In genomic region chr17:65918450-65918849, GRCh38 we compare ENCODE assay signal across 30 cellular contexts.
A peak's percentile ranks its signal among the peaks of the same experiment; 100 is the strongest.
DNase-seq lines count a peak whose midpoint lies in the region; ATAC-seq and TF ChIP-seq lines count a peak whose summit lies in the region.
"Had no signal": no experiment of that assay in that cellular context is flagged by ENCODE, and none has a peak within 500 bp of the region (broad histone marks: within the 10 kb centered on the region; RNA-seq: fewer than 3 reads in every experiment).

No MANE protein-coding gene starts in this region.

- TF ChIP-seq CTCF in fibroblast of pulmonary artery (IDR thresholded peaks at IDR 0.05; ENCODE audit: low read length, missing control alignments): no peak
- no peak for TF ChIP-seq CTCF in nephron progenitor cell (IDR thresholded peaks at IDR 0.05)
- no peak for TF ChIP-seq CTCF in stomach (IDR thresholded peaks at IDR 0.05)
- TF ChIP-seq CTCF in right lobe of liver (IDR thresholded peaks at IDR 0.05): no peak

- TF ChIP-seq POLR2A in stomach (IDR thresholded peaks at IDR 0.05) (no peak), right lobe of liver (IDR thresholded peaks at IDR 0.05) (no peak)

- H3K27me3 ChIP-seq in stomach (no peaks in the 10 kb centered on the region), right lobe of liver (no peaks in the 10 kb centered on the region)
- H3K27me3 ChIP-seq: body of pancreas, colonic mucosa, Peyer's patch, SJSA1, thyroid gland had no signal

- no peak overlapping the region for H3K4me3 Mint-ChIP-seq in nephron progenitor cell
- H3K4me3 Mint-ChIP-seq: activated CD4-positive, alpha-beta T cell treated with anti-CD3 and anti-CD28 coated beads, Interleukin-2, amount 10 ng/mL, durations not matched to agents 7 days and 5 days; activated naive CD8-positive, alpha-beta T cell treated with anti-CD3 and anti-CD28 coated beads, Interleukin-2, amount 10 ng/mL, durations not matched to agents 7 days and 5 days; activated T-helper 17 cell treated with anti-CD3 and anti-CD28 coated beads, Interleukin-2, amount 50 U/mL, for 72 hours; B cell; HFFc6; stimulated activated memory B cell treated with anti-CD40 and anti-IgM and Interleukin-4, amounts not matched to agents 10 μg/mL and 1 μg/mL and 100 μg/mL, for 72 hours had no signal

- intact Hi-C loops in stomach (cut with DNase I; ENCODE audit: low total_unique reads) (no loop called here), right lobe of liver (cut with DNase I) (no loop called here)

- peaks cover 6% of the 10 kb centered on the region for H3K27me3 Mint-ChIP-seq in nephron progenitor cell (ENCODE audit: low read depth, poor library complexity)
- H3K27me3 Mint-ChIP-seq: activated CD4-positive, alpha-beta T cell treated with anti-CD3 and anti-CD28 coated beads, Interleukin-2, amount 10 ng/mL, durations not matched to agents 7 days and 5 days; activated T-helper 17 cell treated with anti-CD3 and anti-CD28 coated beads, Interleukin-2, amount 50 U/mL, for 72 hours; B cell; stimulated activated memory B cell treated with anti-CD40 and anti-IgM and Interleukin-4, amounts not matched to agents 10 μg/mL and 1 μg/mL and 100 μg/mL, for 72 hours had no signal

- peak overlapping the region in 4 of 5 donors; percentile 3 to 41 (median 16) for H3K27ac ChIP-seq in stomach
- H3K27ac ChIP-seq in right lobe of liver: no peak overlapping the region
- H3K27ac ChIP-seq: colonic mucosa, GM23248, Peyer's patch, SJSA1, thyroid gland, WERI-Rb-1 had no signal

- H3K4me1 ChIP-seq in stomach: peaks cover 0 to 20% (median 8%) of the 10 kb centered on the region in 4 donors
- no peaks in the 10 kb centered on the region for H3K4me1 ChIP-seq in right lobe of liver
- H3K4me1 ChIP-seq: colonic mucosa, Peyer's patch had no signal

- TF ChIP-seq EP300 in stomach (IDR thresholded peaks at IDR 0.05): no peak

- H3K27ac Mint-ChIP-seq in nephron progenitor cell: peak overlapping the region; percentile 81
- H3K27ac Mint-ChIP-seq: activated CD4-positive, alpha-beta T cell treated with anti-CD3 and anti-CD28 coated beads, Interleukin-2, amount 10 ng/mL, durations not matched to agents 7 days and 5 days; activated naive CD8-positive, alpha-beta T cell treated with anti-CD3 and anti-CD28 coated beads, Interleukin-2, amount 10 ng/mL, durations not matched to agents 7 days and 5 days; activated T-helper 17 cell treated with anti-CD3 and anti-CD28 coated beads, Interleukin-2, amount 50 U/mL, for 72 hours; B cell; HFFc6; stimulated activated memory B cell treated with anti-CD40 and anti-IgM and Interleukin-4, amounts not matched to agents 10 μg/mL and 1 μg/mL and 100 μg/mL, for 72 hours had no signal

- H3K9me3 ChIP-seq in stomach (no peaks in the 10 kb centered on the region), right lobe of liver (no peaks in the 10 kb centered on the region)
- H3K9me3 ChIP-seq: body of pancreas, colonic mucosa, Peyer's patch, SJSA1, thyroid gland had no signal

- no peaks in the 10 kb centered on the region for H3K36me3 ChIP-seq in stomach
- no peaks in the 10 kb centered on the region for H3K36me3 ChIP-seq in right lobe of liver
- H3K36me3 ChIP-seq: colonic mucosa, Peyer's patch, SJSA1, thyroid gland, WERI-Rb-1 had no signal

- H3K4me1 Mint-ChIP-seq in nephron progenitor cell: peaks cover 16% of the 10 kb centered on the region

- H3K4me3 ChIP-seq in fibroblast of pulmonary artery (replicated peaks; ENCODE audit: low read depth, low read length) (no peak overlapping the region), stomach (no peak overlapping the region), right lobe of liver (no peak overlapping the region)
- H3K4me3 ChIP-seq: body of pancreas, colonic mucosa, GM23248, K562, Peyer's patch, SJSA1, thyroid gland had no signal

- ATAC-seq in right lobe of liver: no peak
- ATAC-seq: activated T-helper 17 cell treated with anti-CD3 and anti-CD28 coated beads, Interleukin-2, amount 50 U/mL, for 72 hours; body of pancreas; K562; stimulated activated memory B cell treated with anti-CD40 and anti-IgM and Interleukin-4, amounts not matched to agents 10 μg/mL and 1 μg/mL and 100 μg/mL, for 72 hours had no signal

- H3K36me3 Mint-ChIP-seq in nephron progenitor cell (ENCODE audit: low read depth): peaks cover 20% of the 10 kb centered on the region

- DNase-seq in amniotic epithelial cell (ENCODE audit: low read depth): peak; percentile 41
- peak; percentile 70 for DNase-seq in fibroblast of pulmonary artery (ENCODE audit: low read depth)
- no peak for DNase-seq in nephron progenitor cell
- DNase-seq in stomach: no peak
- DNase-seq in SW480 (ENCODE audit: low spot score): no peak
- DNase-seq in islet precursor cell: no peak
- DNase-seq in right lobe of liver: no peak
- DNase-seq: activated CD4-positive, alpha-beta T cell treated with anti-CD3 and anti-CD28 coated beads, Interleukin-2, amount 10 ng/mL, durations not matched to agents 7 days and 5 days; activated naive CD8-positive, alpha-beta T cell treated with anti-CD3 and anti-CD28 coated beads, Interleukin-2, amount 10 ng/mL, durations not matched to agents 7 days and 5 days; body of pancreas; colonic mucosa; DND-41; HFFc6; hippocampal formation; mammary epithelial cell; MM.1S; NCI-H1436; NCI-H510A treated with DMSO at 0.1 percent for 48 hours; NK-92 treated with Interleukin-12 subunit alpha and Interleukin-12 subunit beta, amount 100 ng/mL, for 24 hours; Peyer's patch; stimulated activated CD4-positive, alpha-beta T cell treated with anti-CD3 and anti-CD28 coated beads, Interleukin-2, amount 100 ng/mL, for 24 hours; T-helper 2 cell had no signal

- no peaks in the 10 kb centered on the region for H3K9me3 Mint-ChIP-seq in nephron progenitor cell
- H3K9me3 Mint-ChIP-seq: HFFc6 had no signal

Comparison
In these comparisons a context has a peak if more than half of its experiments do, and no peak if none do; other contexts are left out.
1. DNase-seq: peak in amniotic epithelial cell (single experiment) and fibroblast of pulmonary artery (single experiment); none in nephron progenitor cell (single experiment), stomach (single experiment), SW480 (single experiment), islet precursor cell (single experiment) and right lobe of liver (0 of 3).
2. H3K27ac ChIP-seq: peak in stomach (4 of 5); none in right lobe of liver (0 of 3).